Comparison of ENCODE assay signal across 8 cellular contexts in the genomic region with DNA sequence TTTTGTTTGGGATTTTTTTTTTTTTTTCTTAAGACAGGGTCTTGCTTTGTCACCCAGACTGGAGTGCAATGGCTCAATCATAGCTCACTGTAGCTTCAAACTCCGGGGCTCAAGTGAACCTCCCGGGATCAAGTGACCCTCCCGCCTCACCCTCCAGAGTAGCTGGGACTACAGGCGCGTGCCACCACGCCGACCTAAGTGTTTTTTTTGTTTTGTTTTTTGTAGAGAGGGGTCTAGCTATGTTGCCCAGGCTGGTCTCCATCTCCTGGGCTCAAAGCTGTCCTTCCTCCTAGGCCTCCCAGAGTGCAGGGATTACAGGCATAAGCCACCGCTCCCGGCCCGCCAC. TPM values are rescaled to one million over a fixed set of nuclear protein-coding genes. Genes with fewer than 3 reads are reported as not detected.
DNase-seq lines count a peak whose midpoint lies in the region; ATAC-seq and TF ChIP-seq lines count a peak whose summit lies in the region.

No MANE protein-coding gene starts in this region.

- DNase-seq in CD4-positive, alpha-beta memory T cell = no peak
- DNase-seq in NT2/D1 (ENCODE audit: low read depth, low spot score) (no peak), endodermal cell (no peak), neural crest cell (ENCODE audit: low read depth, low spot score) (no peak), NCI-H748 treated with DMSO at 0.1 percent for 48 hours (lab: John Stamatoyannopoulos, UW) (no peak), iPS-NIHi11 (ENCODE audit: low spot score) (no peak)
- no peak for DNase-seq in activated CD4-positive, CD25-positive, alpha-beta regulatory T cell (lab: John Stamatoyannopoulos, UW)

- H3K27me3 ChIP-seq in CD4-positive, alpha-beta memory T cell (ENCODE audit: insufficient read depth, low read length) = no peaks in the 10 kb centered on the region
- H3K27me3 ChIP-seq in NT2/D1 (ENCODE audit: insufficient read depth, insufficient read length) = no peaks in the 10 kb centered on the region
- H3K27me3 ChIP-seq in endodermal cell (ENCODE audit: control insufficient read depth, insufficient read depth, low read length, poor library complexity, severe bottlenecking) = no peaks in the 10 kb centered on the region

- peak overlapping the region; percentile 58 for H3K27ac ChIP-seq in CD4-positive, alpha-beta memory T cell (ENCODE audit: low read depth, low read length)
- no peak overlapping the region for H3K27ac ChIP-seq in endodermal cell (ENCODE audit: low read depth, low read length)

- no peak for ATAC-seq in HG03135 (IDR thresholded peaks at IDR 0.05; ENCODE audit: unreplicated experiment)

- peak overlapping the region; percentile 10 to 96 (median 87) for H3K27ac Mint-ChIP-seq in CD4-positive, alpha-beta memory T cell
- H3K27ac Mint-ChIP-seq in endodermal cell (peak overlapping the region; percentile 74), neural crest cell (ENCODE audit: unreplicated experiment) (no peak overlapping the region)

- H3K27me3 Mint-ChIP-seq in CD4-positive, alpha-beta memory T cell = no peaks in the 10 kb centered on the region
- H3K27me3 Mint-ChIP-seq in endodermal cell (ENCODE audit: insufficient read depth) (no peaks in the 10 kb centered on the region), neural crest cell (ENCODE audit: low read depth) (peaks cover 2% of the 10 kb centered on the region)

- H3K9ac ChIP-seq in NT2/D1 (ENCODE audit: insufficient read length, low read depth) = peak overlapping the region; percentile 90
- peak overlapping the region; percentile 49 for H3K9ac ChIP-seq in endodermal cell (ENCODE audit: extremely low read depth, low read length, poor library complexity, severe bottlenecking)

- peaks cover 7 to 20% (median 15%) of the 10 kb centered on the region in 4 donors for H3K4me1 Mint-ChIP-seq in CD4-positive, alpha-beta memory T cell
- H3K4me1 Mint-ChIP-seq in endodermal cell = peaks cover 16% of the 10 kb centered on the region
- H3K4me1 Mint-ChIP-seq in neural crest cell = peaks cover 16% of the 10 kb centered on the region

- no peaks in the 10 kb centered on the region for H3K9me3 ChIP-seq in CD4-positive, alpha-beta memory T cell (ENCODE audit: control insufficient read depth in 1 of 2, low read length in 2 of 2)
- H3K9me3 ChIP-seq in NT2/D1 (ENCODE audit: insufficient read depth, low read length) (no peaks in the 10 kb centered on the region), endodermal cell (ENCODE audit: control insufficient read depth, low read length) (no peaks in the 10 kb centered on the region)

- H3K4me3 ChIP-seq in CD4-positive, alpha-beta memory T cell (ENCODE audit: low read length in 2 of 2) = peak overlapping the region in 1 of 2 donors; percentile 51
- H3K4me3 ChIP-seq in NT2/D1 (ENCODE audit: insufficient read length, low read depth) (peak overlapping the region; percentile 80), endodermal cell (ENCODE audit: low read length) (peak overlapping the region; percentile 78)

- peak overlapping the region; percentile 73 to 92 (median 87) for H3K4me3 Mint-ChIP-seq in CD4-positive, alpha-beta memory T cell
- H3K4me3 Mint-ChIP-seq in endodermal cell (peak overlapping the region; percentile 67), neural crest cell (peak overlapping the region; percentile 93)

- intact Hi-C loops in CD4-positive, alpha-beta memory T cell (cut with micrococcal nuclease) = loop anchor here (1.0 to 10.0 kb wide), 3 partner anchors 25 to 399 kb away; a partner anchor contains a TSS

- POLR2A ChIA-PET in CD4-positive, alpha-beta memory T cell (lab: Charles Lee; ENCODE audit: partially characterized antibody) = interaction anchor here (0.8 to 5.9 kb wide), 7 partner anchors 11 to 598 kb away, joined by 3 to 40 read pairs (median 5); a partner anchor contains a TSS

- CTCF ChIA-PET in CD4-positive, alpha-beta memory T cell (lab: Charles Lee; ENCODE audit: partially characterized antibody) = interaction anchor here (0.7 to 7.2 kb wide), 9 partner anchors 10 to 336 kb away, joined by 3 to 65 read pairs (median 5); no protein-coding TSS in a partner anchor

- 60 to 77% methylated on average over 3 to 10 of the region's 10 CpGs for WGBS in endodermal cell (ENCODE audit: insufficient coverage in 1 of 2, insufficient read length in 1 of 2), 2 experiments

- H3K36me3 Mint-ChIP-seq in CD4-positive, alpha-beta memory T cell = peaks cover 3 to 4% of the 10 kb centered on the region in 2 donors
- peaks cover 10% of the 10 kb centered on the region for H3K36me3 Mint-ChIP-seq in endodermal cell (ENCODE audit: low read depth)
- H3K36me3 Mint-ChIP-seq in neural crest cell (ENCODE audit: low read depth) = no peaks in the 10 kb centered on the region

- TF ChIP-seq CTCF in endodermal cell (conservative IDR thresholded peaks at IDR 0.05) (no peak), neural crest cell (conservative IDR thresholded peaks at IDR 0.05) (no peak)

- peaks cover 14% of the 10 kb centered on the region for H3K4me1 ChIP-seq in CD4-positive, alpha-beta memory T cell (ENCODE audit: insufficient read depth, low read length)
- H3K4me1 ChIP-seq in NT2/D1 (ENCODE audit: insufficient read depth, insufficient read length) (no peaks in the 10 kb centered on the region), endodermal cell (ENCODE audit: control insufficient read depth, insufficient read depth, low read length) (no peaks in the 10 kb centered on the region)

- H3K36me3 ChIP-seq in CD4-positive, alpha-beta memory T cell (ENCODE audit: insufficient read depth, low read length) = no peaks in the 10 kb centered on the region
- H3K36me3 ChIP-seq in NT2/D1 (ENCODE audit: insufficient read depth, insufficient read length, low read length) = peaks cover 19% of the 10 kb centered on the region
- H3K36me3 ChIP-seq in endodermal cell (ENCODE audit: control insufficient read depth, insufficient read depth, low read length) = peaks cover under 1% of the 10 kb centered on the region

- H3K9me3 Mint-ChIP-seq in CD4-positive, alpha-beta memory T cell = no peaks in the 10 kb centered on the region
- H3K9me3 Mint-ChIP-seq in endodermal cell (no peaks in the 10 kb centered on the region), neural crest cell (no peaks in the 10 kb centered on the region)

RNA-seq across cellular contexts. Expression of a gene that starts 0.8 kb away (rescaled TPM):
- total RNA-seq in CD4-positive, alpha-beta memory T cell = 10 to 100 TPM; 13.9 to 14.7 TPM
- polyA plus RNA-seq in CD4-positive, alpha-beta memory T cell = 1 to 10 TPM; 8.3 to 8.6 TPM
- total RNA-seq in endodermal cell (10 to 100 TPM; 25.0 to 30.1 TPM), neural crest cell (18.5 and 21.9 TPM in 2 replicates)
- polyA plus RNA-seq in endodermal cell (2013, experiment 1 of 2) = 13.9 TPM
- polyA plus RNA-seq in endodermal cell (2013, experiment 2 of 2) = 12.3 TPM

RNA-seq across cellular contexts. Expression of a gene that starts 40.8 kb away (rescaled TPM):
- not detected for total RNA-seq in CD4-positive, alpha-beta memory T cell
- polyA plus RNA-seq in CD4-positive, alpha-beta memory T cell = not detected
- total RNA-seq in endodermal cell = 10 to 100 TPM; 15.6 to 28.0 TPM
- polyA plus RNA-seq in endodermal cell (2013, experiment 1 of 2) = 10.3 TPM
- 11.4 TPM for polyA plus RNA-seq in endodermal cell (2013, experiment 2 of 2)
- 2.6 and 3.2 TPM in 2 replicates for total RNA-seq in neural crest cell
